1 cellular context compared by ENCODE assay signal in genomic region chr17:13346592-13346991, GRCh38.
TF ChIP-seq lines count a peak whose summit lies in the region.

No MANE protein-coding gene starts in this region.

TF ChIP-seq in GM23338, 12 proteins besides CTCF, POLR2A, EP300 and RAD21 (continued from another document):
- no peak for TF ChIP-seq ZNF462 (CRISPR knock-in tag; IDR thresholded peaks at IDR 0.05)
- no peak for TF ChIP-seq ETS1 (IDR thresholded peaks at IDR 0.05)
- no peak for TF ChIP-seq NANOG (IDR thresholded peaks at IDR 0.05; ENCODE audit: borderline replicate concordance)
- TF ChIP-seq STAT1 (IDR thresholded peaks at IDR 0.05; ENCODE audit: unreplicated experiment) = no peak
- TF ChIP-seq ZNF114 (CRISPR knock-in tag; IDR thresholded peaks at IDR 0.05) = no peak
- TF ChIP-seq REST (IDR thresholded peaks at IDR 0.05; ENCODE audit: unreplicated experiment) = no peak
- TF ChIP-seq POLR2AphosphoS5 (IDR thresholded peaks at IDR 0.05; ENCODE audit: low read depth) = no peak
TF ChIP-seq in GM23338: peak in this region for 0.
